Comparison of ENCODE assay signal across 13 cellular contexts in genomic region chr7:97801108-97801507, GRCh38.
A peak's percentile ranks its signal among the peaks of the same experiment; 100 is the strongest.
DNase-seq lines count a peak whose midpoint lies in the region; ATAC-seq and TF ChIP-seq lines count a peak whose summit lies in the region.
"Had no signal": no experiment of that assay in that cellular context is flagged by ENCODE, and none has a peak within 500 bp of the region (broad histone marks: within the 10 kb centered on the region; RNA-seq: fewer than 3 reads in every experiment).

No MANE protein-coding gene starts in this region.

- no peaks in the 10 kb centered on the region for H3K9me3 ChIP-seq in HEK293 (ENCODE audit: control insufficient read depth, insufficient read depth, low read depth, low read length)

- no peak overlapping the region for H3K4me3 ChIP-seq in HEK293 (ENCODE audit: low read depth, low read length)

- no peaks in the 10 kb centered on the region for H3K4me1 ChIP-seq in HEK293 (ENCODE audit: control insufficient read depth, insufficient read depth, low read length)

- CTCF ChIA-PET in HEK293 (lab: Yijun Ruan, JAX), result no interaction called here

- no peaks in the 10 kb centered on the region for H3K36me3 ChIP-seq in HEK293 (ENCODE audit: control insufficient read depth in 2 of 2, insufficient read depth in 1 of 2, low read length in 2 of 2)

- ATAC-seq in HG02870 (IDR thresholded peaks at IDR 0.05; ENCODE audit: unreplicated experiment), result no peak
- ATAC-seq: CD8-positive, alpha-beta T cell; HepG2 had no signal

- POLR2A ChIA-PET in HEK293 (lab: Yijun Ruan, JAX), result no interaction called here

- TF ChIP-seq CTCF in GM12872 (IDR thresholded peaks at IDR 0.05; ENCODE audit: insufficient read depth, low read depth, low read length) (0 out of 3 replicates have a peak, but pooled peaks have one; percentile 10), HEK293 (tag by site-specific recombination; IDR thresholded peaks at IDR 0.05) (no peak)

- DNase-seq in activated CD4-positive, alpha-beta T cell treated with anti-CD3 and anti-CD28 coated beads for 48 hours, result peak; percentile 3
- DNase-seq in activated CD4-positive, alpha-beta T cell treated with anti-CD3 and anti-CD28 coated beads for 1 hour, result no peak
- no peak for DNase-seq in NCI-H1048 (lab: John Stamatoyannopoulos, UW)
- DNase-seq in SW480 (ENCODE audit: low spot score), result no peak
- DNase-seq: CD8-positive, alpha-beta T cell; COR-L47; DMS153; GF-D8 had no signal

- no peak overlapping the region for H3K27ac ChIP-seq in HEK293 (ENCODE audit: extremely low read depth, low read depth, low read length)
- H3K27ac ChIP-seq: KMS-11 had no signal

TF ChIP-seq in HEK293, 187 proteins besides CTCF, POLR2A, EP300 and RAD21:
- peak; percentile 62 for TF ChIP-seq ZFHX2 (tag by site-specific recombination; conservative IDR thresholded peaks at IDR 0.05)
- no peak for TF ChIP-seq ZNF292 (tag by site-specific recombination; IDR thresholded peaks at IDR 0.05; ENCODE audit: borderline replicate concordance, low read depth)
- peak; percentile 81 for TF ChIP-seq EGR2 (tag by site-specific recombination; IDR thresholded peaks at IDR 0.05; ENCODE audit: low read depth)
- TF ChIP-seq ATF2 (tag by site-specific recombination; IDR thresholded peaks at IDR 0.05; ENCODE audit: low read depth), result no peak
TF ChIP-seq in HEK293: peak in this region for 2.
